In the genomic region with DNA sequence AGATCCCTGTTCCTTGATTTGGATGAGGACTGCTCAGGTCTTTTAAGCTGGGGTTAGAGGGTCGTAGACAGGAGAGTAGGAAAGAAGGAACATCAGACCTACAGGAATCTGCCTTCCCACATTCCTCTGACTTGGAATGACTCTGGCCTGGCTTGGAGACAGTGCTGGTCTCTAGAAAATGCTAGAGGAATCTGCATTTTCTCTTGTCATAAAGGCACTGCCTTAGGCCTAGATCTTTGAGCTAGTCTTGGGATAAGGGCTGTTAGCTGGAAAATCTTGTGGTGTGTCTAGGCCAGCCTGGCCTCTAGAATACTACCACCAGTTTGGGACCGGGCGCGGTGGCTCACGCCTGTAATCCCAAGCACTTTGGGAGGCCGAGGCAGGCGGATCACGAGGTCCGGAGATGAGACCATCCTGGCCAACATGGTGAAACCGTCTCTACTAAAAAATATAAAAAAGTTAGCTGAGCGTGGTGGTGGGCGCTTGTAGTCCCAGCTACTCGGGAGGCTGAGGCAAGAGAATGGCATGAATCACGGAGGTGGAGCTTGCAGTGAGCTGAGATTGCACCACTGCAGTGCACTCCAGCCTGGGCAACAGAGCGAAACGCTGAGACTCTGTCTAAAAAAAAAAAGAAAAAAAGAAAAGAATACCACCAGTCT, we compare ENCODE assay signal across 1 cellular context.
TF ChIP-seq lines count a peak whose summit lies in the region.

No MANE protein-coding gene starts in this region.

TF ChIP-seq in liver, 16 proteins besides CTCF, POLR2A, EP300 and RAD21 (continued from another document):
- no peak for TF ChIP-seq SP1 (IDR thresholded peaks at IDR 0.05)
- TF ChIP-seq YY1 (IDR thresholded peaks at IDR 0.05), result no peak
- no peak for TF ChIP-seq RXRA (IDR thresholded peaks at IDR 0.05)
- no peak for TF ChIP-seq EGR1 (IDR thresholded peaks at IDR 0.05; ENCODE audit: low read depth in 2 of 2)
- TF ChIP-seq, protein P1, sequence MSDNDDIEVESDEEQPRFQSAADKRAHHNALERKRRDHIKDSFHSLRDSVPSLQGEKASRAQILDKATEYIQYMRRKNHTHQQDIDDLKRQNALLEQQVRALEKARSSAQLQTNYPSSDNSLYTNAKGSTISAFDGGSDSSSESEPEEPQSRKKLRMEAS (IDR thresholded peaks at IDR 0.05), result no peak
- TF ChIP-seq FOXA1 (IDR thresholded peaks at IDR 0.05), result no peak
- TF ChIP-seq JUND (IDR thresholded peaks at IDR 0.05), result no peak
- TF ChIP-seq GABPA (IDR thresholded peaks at IDR 0.05 in 1 of 2, conservative IDR thresholded peaks at IDR 0.05 in 1 of 2), result no peak
- TF ChIP-seq, protein P2, sequence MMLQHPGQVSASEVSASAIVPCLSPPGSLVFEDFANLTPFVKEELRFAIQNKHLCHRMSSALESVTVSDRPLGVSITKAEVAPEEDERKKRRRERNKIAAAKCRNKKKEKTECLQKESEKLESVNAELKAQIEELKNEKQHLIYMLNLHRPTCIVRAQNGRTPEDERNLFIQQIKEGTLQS (IDR thresholded peaks at IDR 0.05), result no peak
- TF ChIP-seq, protein P3, sequence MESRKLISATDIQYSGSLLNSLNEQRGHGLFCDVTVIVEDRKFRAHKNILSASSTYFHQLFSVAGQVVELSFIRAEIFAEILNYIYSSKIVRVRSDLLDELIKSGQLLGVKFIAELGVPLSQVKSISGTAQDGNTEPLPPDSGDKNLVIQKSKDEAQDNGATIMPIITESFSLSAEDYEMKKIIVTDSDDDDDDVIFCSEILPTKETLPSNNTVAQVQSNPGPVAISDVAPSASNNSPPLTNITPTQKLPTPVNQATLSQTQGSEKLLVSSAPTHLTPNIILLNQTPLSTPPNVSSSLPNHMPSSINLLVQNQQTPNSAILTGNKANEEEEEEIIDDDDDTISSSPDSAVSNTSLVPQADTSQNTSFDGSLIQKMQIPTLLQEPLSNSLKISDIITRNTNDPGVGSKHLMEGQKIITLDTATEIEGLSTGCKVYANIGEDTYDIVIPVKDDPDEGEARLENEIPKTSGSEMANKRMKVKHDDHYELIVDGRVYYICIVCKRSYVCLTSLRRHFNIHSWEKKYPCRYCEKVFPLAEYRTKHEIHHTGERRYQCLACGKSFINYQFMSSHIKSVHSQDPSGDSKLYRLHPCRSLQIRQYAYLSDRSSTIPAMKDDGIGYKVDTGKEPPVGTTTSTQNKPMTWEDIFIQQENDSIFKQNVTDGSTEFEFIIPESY (IDR thresholded peaks at IDR 0.05), result no peak
- TF ChIP-seq HNF4G (IDR thresholded peaks at IDR 0.05), result no peak
